8 cellular contexts compared by ENCODE assay signal in genomic region chr2:87494845-87495244, GRCh38.
DNase-seq lines count a peak whose midpoint lies in the region; ATAC-seq, FAIRE-seq and TF ChIP-seq lines count a peak whose summit lies in the region.
"Not testable (repeated sequence)": the region's sequence is repeated elsewhere in the genome, so short reads cannot be mapped to it uniquely, and the experiment has no call there.

No MANE protein-coding gene starts in this region.

- not testable (repeated sequence) for TF ChIP-seq CTCF in AG10803 (conservative IDR thresholded peaks at IDR 0.05; ENCODE audit: low read length); GM23338 (conservative IDR thresholded peaks at IDR 0.05; ENCODE audit: low read depth in 2 of 2); Panc1 (IDR thresholded peaks at IDR 0.05); endothelial cell of umbilical vein (IDR thresholded peaks at IDR 0.05; ENCODE audit: extremely low read depth in 1 of 2, insufficient read depth in 1 of 2, low read depth in 1 of 2, low read length in 2 of 2); mesothelial cell of epicardium (IDR thresholded peaks at IDR 0.05; ENCODE audit: unreplicated experiment); smooth muscle cell (IDR thresholded peaks at IDR 0.05; ENCODE audit: borderline replicate concordance, insufficient read depth, poor library complexity, severe bottlenecking)

- H3K36me3 ChIP-seq in GM23338 (ENCODE audit: insufficient read depth); Panc1 (ENCODE audit: control insufficient read depth, insufficient read depth, low read length); endothelial cell of umbilical vein (ENCODE audit: control insufficient read depth in 2 of 2, extremely low read depth in 1 of 2, insufficient read depth in 2 of 2, low read length in 2 of 2); smooth muscle cell (ENCODE audit: low read depth): not testable (repeated sequence)

- not testable (repeated sequence) for H3K9me2 ChIP-seq in GM23338 (ENCODE audit: insufficient read depth)

- H3K27me3 Mint-ChIP-seq in GM23338 (ENCODE audit: insufficient read depth, low read depth, poor library complexity); activated CD4-positive, alpha-beta memory T cell treated with anti-CD3 and anti-CD28 coated beads, Interleukin-2, amount 10 ng/mL, durations not matched to agents 7 days and 5 days; activated naive CD8-positive, alpha-beta T cell; mesothelial cell of epicardium (ENCODE audit: low read depth): not testable (repeated sequence)

- not testable (repeated sequence) for TF ChIP-seq POLR2A in endothelial cell of umbilical vein (IDR thresholded peaks at IDR 0.05; ENCODE audit: low read depth, low read length)

- not testable (repeated sequence) for FAIRE-seq in endothelial cell of umbilical vein (lab: Jason Lieb, UNC)

- H3K9me1 ChIP-seq in endothelial cell of umbilical vein (replicated peaks; ENCODE audit: control insufficient read depth, extremely low read depth, insufficient read depth, low read length) = not testable (repeated sequence)

- not testable (repeated sequence) for H3K4me2 ChIP-seq in GM23338; endothelial cell of umbilical vein (ENCODE audit: insufficient read depth, low read length); smooth muscle cell

- not testable (repeated sequence) for H3K9me3 ChIP-seq in Panc1 (ENCODE audit: control insufficient read depth, insufficient read depth, low read depth, low read length); endothelial cell of umbilical vein (replicated peaks; ENCODE audit: control insufficient read depth, insufficient read depth, low read length); smooth muscle cell (replicated peaks; ENCODE audit: low read depth)

- POLR2A ChIA-PET in Panc1 (lab: Charles Lee); activated CD4-positive, alpha-beta memory T cell treated with anti-CD3 and anti-CD28 coated beads, Interleukin-2, amount 10 ng/mL, durations not matched to agents 7 days and 5 days (lab: Charles Lee); endothelial cell of umbilical vein (lab: Charles Lee): not testable (repeated sequence)

- not testable (repeated sequence) for H3K9ac ChIP-seq in endothelial cell of umbilical vein (replicated peaks; ENCODE audit: extremely low read depth, insufficient read depth, low read length); smooth muscle cell (ENCODE audit: low read depth)

- not testable (repeated sequence) for H3K4me3 Mint-ChIP-seq in GM23338; activated CD4-positive, alpha-beta memory T cell treated with anti-CD3 and anti-CD28 coated beads, Interleukin-2, amount 10 ng/mL, durations not matched to agents 7 days and 5 days; activated naive CD8-positive, alpha-beta T cell; mesothelial cell of epicardium

- H3K9me3 Mint-ChIP-seq in GM23338; activated CD4-positive, alpha-beta memory T cell treated with anti-CD3 and anti-CD28 coated beads, Interleukin-2, amount 10 ng/mL, durations not matched to agents 7 days and 5 days; activated naive CD8-positive, alpha-beta T cell (ENCODE audit: low read depth); mesothelial cell of epicardium: not testable (repeated sequence)

- intact Hi-C loops in Panc1 (cut with micrococcal nuclease; ENCODE audit: unreplicated experiment); endothelial cell of umbilical vein (cut with micrococcal nuclease): not testable (repeated sequence)

- not testable (repeated sequence) for BruUV-seq in Panc1 (replicated peaks; lab: Mats Ljungman, UMichigan); endothelial cell of umbilical vein (replicated peaks; lab: Mats Ljungman, UMichigan)

- H3F3A ChIP-seq in GM23338 (replicated peaks; ENCODE audit: low read depth); smooth muscle cell (ENCODE audit: low read depth): not testable (repeated sequence)

- not testable (repeated sequence) for H3K4me1 ChIP-seq in GM23338 (ENCODE audit: insufficient read depth); Panc1 (ENCODE audit: control insufficient read depth, insufficient read depth, low read length); endothelial cell of umbilical vein (ENCODE audit: control insufficient read depth, extremely low read depth, insufficient read depth, low read length); smooth muscle cell (ENCODE audit: low read depth)

- CTCF ChIA-PET in Panc1 (lab: Charles Lee) = interaction anchor here (0.6 kb wide), 1 partner anchor 509 kb away, joined by 7 read pairs; no protein-coding TSS in a partner anchor
- CTCF ChIA-PET in activated CD4-positive, alpha-beta memory T cell treated with anti-CD3 and anti-CD28 coated beads, Interleukin-2, amount 10 ng/mL, durations not matched to agents 7 days and 5 days (lab: Charles Lee); endothelial cell of umbilical vein (lab: Charles Lee): not testable (repeated sequence)

- H3K79me2 ChIP-seq in GM23338 (replicated peaks; ENCODE audit: insufficient read depth) = not testable (repeated sequence)
- H3K79me2 ChIP-seq in endothelial cell of umbilical vein (ENCODE audit: control insufficient read depth, insufficient read depth, low read length) = peaks cover 48% of the 10 kb centered on the region
- H3K79me2 ChIP-seq in smooth muscle cell (ENCODE audit: low read depth) = peaks cover 36% of the 10 kb centered on the region

- H3K27ac ChIP-seq in GM23338 (ENCODE audit: low read depth) (peak overlapping the region; percentile 69; the same call in 1 of the 2 replicates), Panc1 (ENCODE audit: low read length) (peak overlapping the region; percentile 63), endothelial cell of umbilical vein (ENCODE audit: insufficient read depth, low read depth, low read length) (peak overlapping the region; percentile 29), smooth muscle cell (ENCODE audit: low read depth) (peak overlapping the region; percentile 9)

- H3K4me1 Mint-ChIP-seq in GM23338, mesothelial cell of epicardium: not testable (repeated sequence)
- H3K4me1 Mint-ChIP-seq in activated CD4-positive, alpha-beta memory T cell treated with anti-CD3 and anti-CD28 coated beads, Interleukin-2, amount 10 ng/mL, durations not matched to agents 7 days and 5 days = peaks cover 27% of the 10 kb centered on the region
- peaks cover 13% of the 10 kb centered on the region for H3K4me1 Mint-ChIP-seq in activated naive CD8-positive, alpha-beta T cell (ENCODE audit: low read depth)

- not testable (repeated sequence) for ATAC-seq in GM23338, Panc1

- H4K20me1 ChIP-seq in GM23338 (replicated peaks; ENCODE audit: insufficient read depth); endothelial cell of umbilical vein (replicated peaks; ENCODE audit: control insufficient read depth, extremely low read depth, insufficient read depth, low read length): not testable (repeated sequence)
- peaks cover 37% of the 10 kb centered on the region for H4K20me1 ChIP-seq in smooth muscle cell (ENCODE audit: low read depth)

- not testable (repeated sequence) for H3K27me3 ChIP-seq in GM23338 (ENCODE audit: insufficient read depth); Panc1 (ENCODE audit: control insufficient read depth, insufficient read depth, low read length); endothelial cell of umbilical vein (ENCODE audit: control insufficient read depth in 2 of 2, insufficient read depth in 2 of 2, low read length in 2 of 2); smooth muscle cell (ENCODE audit: low read depth)

- 0 out of 2 replicates have a peak overlapping the region, but pooled peaks have one; percentile 45 for H3K27ac Mint-ChIP-seq in GM23338
- peak overlapping the region; percentile 36 for H3K27ac Mint-ChIP-seq in activated CD4-positive, alpha-beta memory T cell treated with anti-CD3 and anti-CD28 coated beads, Interleukin-2, amount 10 ng/mL, durations not matched to agents 7 days and 5 days
- H3K27ac Mint-ChIP-seq in activated naive CD8-positive, alpha-beta T cell = peak overlapping the region; percentile 86
- H3K27ac Mint-ChIP-seq in mesothelial cell of epicardium = peak overlapping the region; percentile 2

- not testable (repeated sequence) for H2AFZ ChIP-seq in GM23338; endothelial cell of umbilical vein (ENCODE audit: low read depth, low read length); smooth muscle cell (ENCODE audit: low read depth)

- dilution Hi-C loops in endothelial cell of umbilical vein (cut with MboI; ENCODE audit: extremely low pct_ligation_motif_present, low sequenced_read_pairs) = not testable (repeated sequence)

- not testable (repeated sequence) for H3K36me3 Mint-ChIP-seq in GM23338 (ENCODE audit: low read depth); activated CD4-positive, alpha-beta memory T cell treated with anti-CD3 and anti-CD28 coated beads, Interleukin-2, amount 10 ng/mL, durations not matched to agents 7 days and 5 days (ENCODE audit: low read depth); activated naive CD8-positive, alpha-beta T cell; mesothelial cell of epicardium

- H3K4me3 ChIP-seq in AG10803 (ENCODE audit: low read length); GM23338; Panc1 (ENCODE audit: low read depth in 2 of 2, low read length in 2 of 2); endothelial cell of umbilical vein (replicated peaks in 1 of 3; ENCODE audit: insufficient read depth in 1 of 3, low read depth in 1 of 3, low read length in 3 of 3); smooth muscle cell: not testable (repeated sequence)

- peak; percentile 18 for DNase-seq in AG10803 (ENCODE audit: low read depth)
- DNase-seq in GM23338 (ENCODE audit: low spot score); Panc1 (ENCODE audit: low read depth, low spot score); activated CD4-positive, alpha-beta memory T cell treated with anti-CD3 and anti-CD28 coated beads, Interleukin-2, amount 10 ng/mL, durations not matched to agents 7 days and 5 days; endothelial cell of umbilical vein (ENCODE audit: low read depth, low spot score); mesothelial cell of epicardium (ENCODE audit: low spot score in 2 of 2, unreplicated experiment in 2 of 2); smooth muscle cell (lab: John Stamatoyannopoulos, UW; ENCODE audit: unreplicated experiment): not testable (repeated sequence)

- in situ Hi-C loops in Panc1 (cut with HindIII; ENCODE audit: low pct_unique_long_range_greater_than_20kb, low sequenced_read_pairs) = not testable (repeated sequence)

- WGBS in smooth muscle cell (ENCODE audit: low lambda C conversion rate) = 74% methylated on average over 5 of the region's 5 CpGs

Comparison
In these comparisons a context has a peak if more than half of its experiments do, and no peak if none do; other contexts are left out.
1. H3K27ac ChIP-seq: peak in every context shown above with its lines; median percentile 69 in GM23338; 63 in Panc1; 29 in endothelial cell of umbilical vein; 9 in smooth muscle cell.
2. H3K27ac Mint-ChIP-seq: peak in every context shown above with its lines; median percentile 86 in activated naive CD8-positive, alpha-beta T cell; 45 in GM23338; 36 in activated CD4-positive, alpha-beta memory T cell treated with anti-CD3 and anti-CD28 coated beads, Interleukin-2, amount 10 ng/mL, durations not matched to agents 7 days and 5 days; 2 in mesothelial cell of epicardium.